In the genomic region with DNA sequence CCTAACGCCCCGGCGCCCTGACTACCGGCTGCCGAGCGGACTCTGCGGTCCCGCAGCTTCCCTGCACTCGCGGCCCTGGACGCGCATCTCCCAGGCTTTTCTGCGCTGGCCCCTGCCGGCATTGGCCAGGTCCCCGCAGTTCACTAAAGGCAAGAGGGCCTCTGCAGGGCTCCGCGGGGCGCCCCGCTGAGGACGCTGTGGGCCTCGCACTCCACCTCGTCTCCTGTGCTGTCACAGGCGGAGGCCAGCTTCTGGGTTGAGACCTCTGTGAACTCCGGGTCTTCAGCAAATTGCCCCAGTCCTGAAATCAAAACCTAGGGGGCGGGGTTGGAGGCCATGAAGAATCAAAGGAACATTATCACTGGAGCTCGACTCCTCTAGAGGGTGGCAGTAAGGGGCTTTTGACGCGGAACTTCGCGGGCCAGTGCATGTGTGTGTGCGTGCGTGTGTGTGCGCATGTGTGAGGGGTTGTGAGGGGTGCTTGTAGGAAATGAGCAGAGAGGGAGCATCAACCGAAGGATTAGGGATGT, we compare ENCODE assay signal across 8 cellular contexts.
DNase-seq lines count a peak whose midpoint lies in the region; ATAC-seq and TF ChIP-seq lines count a peak whose summit lies in the region.

No MANE protein-coding gene starts in this region.

- 38 to 39% methylated on average over 34 of the region's 34 CpGs for WGBS in heart right ventricle, 2 donors

- H3K4me3 ChIP-seq in heart right ventricle = peak overlapping the region in 9 of 10 donors; percentile 35 to 71 (median 62)

- H3K27ac ChIP-seq in heart right ventricle = peak overlapping the region in 9 of 10 donors; percentile 33 to 88 (median 83)

- intact Hi-C loops in heart right ventricle (cut with DNase I) = loop anchor here in 1 of 10 donors (10.0 kb wide), 1 partner anchor 1278 kb away; no protein-coding TSS in a partner anchor

- ATAC-seq in HG02852 (IDR thresholded peaks at IDR 0.05; ENCODE audit: unreplicated experiment) (peak; percentile 34), heart right ventricle (peak; percentile 54 to 86 (median 82))

- no peaks in the 10 kb centered on the region for H3K36me3 ChIP-seq in heart right ventricle

- H3K27me3 ChIP-seq in heart right ventricle = peaks cover 0 to 23% (median 0%) of the 10 kb centered on the region in 7 donors

- H3K4me1 ChIP-seq in heart right ventricle = peaks cover 0 to 23% (median 7%) of the 10 kb centered on the region in 9 donors

- peak in 8 of 9 donors; percentile 7 to 54 (median 36) for TF ChIP-seq CTCF in heart right ventricle (IDR thresholded peaks at IDR 0.05)

- DNase-seq in DMS53 treated with DMSO at 0.1 percent for 48 hours (lab: John Stamatoyannopoulos, UW; ENCODE audit: unreplicated experiment) = peak; percentile 93
- DNase-seq in activated T-helper 9 cell treated with anti-CD3 and anti-CD28 coated beads, Interleukin-2, amount 50 U/mL, for 16 hours (ENCODE audit: low read depth) = peak; percentile 20
- peak; percentile 35 to 48 for DNase-seq in heart right ventricle
- DNase-seq in putamen (ENCODE audit: low spot score) = peak; percentile 35
- DNase-seq in NCI-H187 treated with DMSO at 0.1 percent for 48 hours (lab: John Stamatoyannopoulos, UW) = no peak
- no peak for DNase-seq in KG1 (lab: John Stamatoyannopoulos, UW)
- no peak for DNase-seq in hippocampal formation (lab: John Stamatoyannopoulos, UW)

- no peaks in the 10 kb centered on the region for H3K9me3 ChIP-seq in heart right ventricle

Comparison
In these comparisons a context has a peak if more than half of its experiments do, and no peak if none do; other contexts are left out.
1. DNase-seq: peak in DMS53 treated with DMSO at 0.1 percent for 48 hours (single experiment), activated T-helper 9 cell treated with anti-CD3 and anti-CD28 coated beads, Interleukin-2, amount 50 U/mL, for 16 hours (single experiment), heart right ventricle (2 of 2) and putamen (single experiment); none in NCI-H187 treated with DMSO at 0.1 percent for 48 hours (single experiment), KG1 (single experiment) and hippocampal formation (0 of 2).